12 cellular contexts compared by ENCODE assay signal in genomic region chr2:25098558-25099486, GRCh38. TPM values are rescaled to one million over a fixed set of nuclear protein-coding genes. Genes with fewer than 3 reads are reported as not detected.
DNase-seq lines count a peak whose midpoint lies in the region; ATAC-seq and TF ChIP-seq lines count a peak whose summit lies in the region.
"Had no signal": no experiment of that assay in that cellular context is flagged by ENCODE, and none has a peak within 500 bp of the region (broad histone marks: within the 10 kb centered on the region; RNA-seq: fewer than 3 reads in every experiment).

No MANE protein-coding gene starts in this region.

- peak; percentile 79 for ATAC-seq in GM23338
- no peak for ATAC-seq in GM21367 (IDR thresholded peaks at IDR 0.05; ENCODE audit: unreplicated experiment)
- ATAC-seq: CD8-positive, alpha-beta T cell had no signal

- no peak overlapping the region for H3K27ac Mint-ChIP-seq in GM23338
- H3K27ac Mint-ChIP-seq: CD8-positive, alpha-beta T cell had no signal

- H3K4me3 ChIP-seq in GM23338 (no peak overlapping the region), cardiac fibroblast (replicated peaks in 1 of 2; ENCODE audit: low read depth in 2 of 2, low read length in 2 of 2) (no peak overlapping the region), right atrium auricular region (no peak overlapping the region), sigmoid colon (no peak overlapping the region), WERI-Rb-1 (ENCODE audit: low read depth, low read length) (no peak overlapping the region)
- H3K4me3 ChIP-seq: thoracic aorta had no signal

- H3K36me3 ChIP-seq in GM23338 (ENCODE audit: insufficient read depth), result no peaks in the 10 kb centered on the region
- no peaks in the 10 kb centered on the region for H3K36me3 ChIP-seq in right atrium auricular region
- no peaks in the 10 kb centered on the region for H3K36me3 ChIP-seq in sigmoid colon
- H3K36me3 ChIP-seq in WERI-Rb-1, result peaks cover 9% of the 10 kb centered on the region; the same call in 1 of the 2 replicates
- H3K36me3 ChIP-seq: thoracic aorta had no signal

- H3K4me3 Mint-ChIP-seq in GM23338, result no peak overlapping the region
- H3K4me3 Mint-ChIP-seq: CD8-positive, alpha-beta T cell had no signal

- peaks cover 16% of the 10 kb centered on the region for H3K4me1 ChIP-seq in GM23338 (ENCODE audit: insufficient read depth)
- H3K4me1 ChIP-seq in right atrium auricular region, result peaks cover 0 to 18% of the 10 kb centered on the region in 2 donors
- H3K4me1 ChIP-seq in sigmoid colon, result peaks cover 0 to 19% (median 10%) of the 10 kb centered on the region in 4 donors

- TF ChIP-seq EP300 in sigmoid colon (IDR thresholded peaks at IDR 0.05), result peak in 3 of 4 donors; percentile 12 to 78 (median 31)

- H3K36me3 Mint-ChIP-seq in GM23338 (ENCODE audit: low read depth), result no peaks in the 10 kb centered on the region
- H3K36me3 Mint-ChIP-seq: CD8-positive, alpha-beta T cell had no signal

- H3K4me2 ChIP-seq in GM23338, result peak overlapping the region; percentile 24

- no peaks in the 10 kb centered on the region for H3F3A ChIP-seq in GM23338 (replicated peaks; ENCODE audit: low read depth)

- intact Hi-C loops in sigmoid colon (cut with DNase I), result loop anchor here (2.0 kb wide), 1 partner anchor 56 kb away; the partner anchor contains the start of gene EFR3B

- peaks cover 7% of the 10 kb centered on the region for H3K27me3 Mint-ChIP-seq in GM23338 (ENCODE audit: insufficient read depth, low read depth, poor library complexity)

- H3K9me2 ChIP-seq in GM23338 (ENCODE audit: insufficient read depth), result peaks cover 3% of the 10 kb centered on the region; the same call in 1 of the 2 replicates

- no peaks in the 10 kb centered on the region for H4K20me1 ChIP-seq in GM23338 (replicated peaks; ENCODE audit: insufficient read depth)

- 64 to 74% methylated on average over 8 of the region's 8 CpGs for WGBS in sigmoid colon, 2 donors

- no peak for DNase-seq in GM23338 (ENCODE audit: low spot score)
- peak; percentile 16 to 90 for DNase-seq in cardiac fibroblast (ENCODE audit: low read depth in 2 of 2)
- DNase-seq in right atrium auricular region (ENCODE audit: low spot score), result peak; percentile 76
- DNase-seq in sigmoid colon, result peak; percentile 83
- no peak for DNase-seq in occipital lobe (lab: John Stamatoyannopoulos, UW)
- no peak for DNase-seq in WERI-Rb-1
- DNase-seq in GM19240 (ENCODE audit: insufficient read length, low spot score), result no peak
- DNase-seq: CD8-positive, alpha-beta T cell; islet precursor cell; NCI-H345 had no signal

- no peak for TF ChIP-seq CTCF in GM23338 (conservative IDR thresholded peaks at IDR 0.05; ENCODE audit: low read depth in 2 of 2)
- TF ChIP-seq CTCF in cardiac fibroblast (IDR thresholded peaks at IDR 0.05; ENCODE audit: low read depth, low read length), result no peak
- no peak for TF ChIP-seq CTCF in right atrium auricular region (IDR thresholded peaks at IDR 0.05)
- TF ChIP-seq CTCF in sigmoid colon (IDR thresholded peaks at IDR 0.05), result no peak
- TF ChIP-seq CTCF in WERI-Rb-1 (IDR thresholded peaks at IDR 0.05; ENCODE audit: low read depth, low read length), result no peak

- H3K4me1 Mint-ChIP-seq in GM23338, result peaks cover 14% of the 10 kb centered on the region

- H3K27me3 ChIP-seq in GM23338 (ENCODE audit: insufficient read depth) (no peaks in the 10 kb centered on the region), right atrium auricular region (no peaks in the 10 kb centered on the region), sigmoid colon (no peaks in the 10 kb centered on the region), WERI-Rb-1 (ENCODE audit: insufficient read depth, low read depth, severe bottlenecking) (no peaks in the 10 kb centered on the region)

- 0 out of 2 replicates have a peak overlapping the region, but pooled peaks have one; percentile 8 for H2AFZ ChIP-seq in GM23338

- H3K79me2 ChIP-seq in GM23338 (replicated peaks; ENCODE audit: insufficient read depth), result no peaks in the 10 kb centered on the region

- no peaks in the 10 kb centered on the region for H3K9me3 ChIP-seq in right atrium auricular region
- H3K9me3 ChIP-seq in sigmoid colon, result no peaks in the 10 kb centered on the region
- H3K9me3 ChIP-seq in WERI-Rb-1 (ENCODE audit: severe bottlenecking), result peaks cover 2% of the 10 kb centered on the region
- H3K9me3 ChIP-seq: thoracic aorta had no signal

- H3K27ac ChIP-seq in GM23338 (ENCODE audit: low read depth) (no peak overlapping the region), right atrium auricular region (peak overlapping the region; percentile 38 to 72), sigmoid colon (peak overlapping the region; percentile 52 to 73 (median 68)), WERI-Rb-1 (no peak overlapping the region)
- H3K27ac ChIP-seq: thoracic aorta had no signal

- no peaks in the 10 kb centered on the region for H3K9me3 Mint-ChIP-seq in GM23338
- H3K9me3 Mint-ChIP-seq: CD8-positive, alpha-beta T cell had no signal

- no peak for TF ChIP-seq POLR2A in sigmoid colon (IDR thresholded peaks at IDR 0.05)

TF ChIP-seq in GM23338, 12 proteins besides CTCF, POLR2A, EP300 and RAD21 (continues in another document):
- TF ChIP-seq CREB1 (CRISPR knock-in tag; IDR thresholded peaks at IDR 0.05; ENCODE audit: low read depth), result no peak
- no peak for TF ChIP-seq JUNB (IDR thresholded peaks at IDR 0.05; ENCODE audit: unreplicated experiment)
- no peak for TF ChIP-seq EZH2phosphoT487 (IDR thresholded peaks at IDR 0.05; ENCODE audit: unreplicated experiment)
- TF ChIP-seq, protein P1, sequence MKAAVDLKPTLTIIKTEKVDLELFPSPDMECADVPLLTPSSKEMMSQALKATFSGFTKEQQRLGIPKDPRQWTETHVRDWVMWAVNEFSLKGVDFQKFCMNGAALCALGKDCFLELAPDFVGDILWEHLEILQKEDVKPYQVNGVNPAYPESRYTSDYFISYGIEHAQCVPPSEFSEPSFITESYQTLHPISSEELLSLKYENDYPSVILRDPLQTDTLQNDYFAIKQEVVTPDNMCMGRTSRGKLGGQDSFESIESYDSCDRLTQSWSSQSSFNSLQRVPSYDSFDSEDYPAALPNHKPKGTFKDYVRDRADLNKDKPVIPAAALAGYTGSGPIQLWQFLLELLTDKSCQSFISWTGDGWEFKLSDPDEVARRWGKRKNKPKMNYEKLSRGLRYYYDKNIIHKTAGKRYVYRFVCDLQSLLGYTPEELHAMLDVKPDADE (IDR thresholded peaks at IDR 0.05), result no peak
- no peak for TF ChIP-seq ZNF114 (CRISPR knock-in tag; IDR thresholded peaks at IDR 0.05)
- no peak for TF ChIP-seq NANOG (IDR thresholded peaks at IDR 0.05; ENCODE audit: borderline replicate concordance)
- no peak for TF ChIP-seq ZNF331 (CRISPR knock-in tag; IDR thresholded peaks at IDR 0.05; ENCODE audit: low read depth)
- TF ChIP-seq STAT1 (IDR thresholded peaks at IDR 0.05; ENCODE audit: unreplicated experiment), result no peak
- TF ChIP-seq POLR2AphosphoS5 (IDR thresholded peaks at IDR 0.05; ENCODE audit: low read depth), result no peak

RNA-seq across cellular contexts. Expression of gene EFR3B, which starts 56.9 kb away (rescaled TPM):
- 10.7 and 11.8 TPM in 2 replicates for total RNA-seq in GM23338 (2014; rRNA removed; shearing (Covaris generic))
- polyA plus RNA-seq in GM23338 (2016; fragmentation: Nextera tagmentation; extraction: Ambion mirVana), result 2.9 and 3.3 TPM in 2 replicates
- total RNA-seq in right atrium auricular region, result 10 to 100 TPM in 1 of 2 donors, 1 to 10 TPM in 1; 2.6 to 10.8 TPM
- total RNA-seq in sigmoid colon, result 1 to 10 TPM in 3 of 4 donors, under 1 TPM in 1; 0.49 to 1.9 (median 1.6) TPM
- polyA plus RNA-seq in sigmoid colon, result under 1 TPM; under 0.01 to 0.50 (median 0.23) TPM
- total RNA-seq in occipital lobe, result 47.1 TPM

Comparison
In these comparisons a context has a peak if more than half of its experiments do, and no peak if none do; other contexts are left out.
1. DNase-seq: peak in cardiac fibroblast (2 of 2), right atrium auricular region (single experiment) and sigmoid colon (single experiment); none in GM23338 (single experiment), occipital lobe (single experiment), WERI-Rb-1 (single experiment) and GM19240 (single experiment).
2. H3K27ac ChIP-seq: peak in right atrium auricular region (2 of 2) and sigmoid colon (4 of 4); none in GM23338 (single experiment) and WERI-Rb-1 (single experiment).